9 cellular contexts compared by ENCODE assay signal in genomic region chr1:55793856-55794255, GRCh38.
"Had no signal": no experiment of that assay in that cellular context is flagged by ENCODE, and none has a peak within 500 bp of the region (broad histone marks: within the 10 kb centered on the region; RNA-seq: fewer than 3 reads in every experiment).

No MANE protein-coding gene starts in this region.

- H3K4me3 ChIP-seq: K562 had no signal

- H3K27ac ChIP-seq: HL-60, KMS-11 had no signal

- H3K27ac Mint-ChIP-seq: IgD-negative memory B cell had no signal

- H3K9ac ChIP-seq: KMS-11 had no signal

- H3K4me1 Mint-ChIP-seq: IgD-negative memory B cell had no signal

- DNase-seq: IMR-90, KBM-7, KG1 had no signal

- H3K4me2 ChIP-seq: KMS-11 had no signal

- FAIRE-seq: HepG2, HTR-8/SVneo, K562 had no signal

- H3K4me3 Mint-ChIP-seq: IgD-negative memory B cell had no signal

- ATAC-seq: HepG2, K562 had no signal

- H3K36me3 Mint-ChIP-seq: IgD-negative memory B cell had no signal
